In the genomic region with DNA sequence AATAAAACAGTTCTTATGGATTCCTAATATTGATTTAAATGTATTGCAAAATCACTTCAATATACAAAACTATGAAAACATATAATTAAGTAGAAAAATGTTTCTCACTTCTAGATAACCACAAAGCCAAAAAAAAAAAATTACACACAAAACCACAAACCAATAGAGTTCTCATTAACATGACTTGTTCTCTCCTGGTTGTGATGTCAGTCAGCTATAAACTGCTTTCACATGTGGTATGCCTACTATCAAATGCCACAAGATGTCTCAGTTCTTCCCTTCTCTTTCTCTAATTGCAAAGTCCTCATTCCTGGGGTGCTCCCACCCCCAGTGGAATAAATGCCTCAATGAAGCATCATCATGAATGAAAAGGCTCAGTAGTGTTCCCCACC, we compare ENCODE assay signal across 8 cellular contexts. TPM values are rescaled to one million over a fixed set of nuclear protein-coding genes. Genes with fewer than 3 reads are reported as not detected.
DNase-seq lines count a peak whose midpoint lies in the region; ATAC-seq and TF ChIP-seq lines count a peak whose summit lies in the region.

No MANE protein-coding gene starts in this region.

- H2AFZ ChIP-seq in ACC112 (ENCODE audit: low read length, unreplicated experiment), result no peak overlapping the region
- no peak overlapping the region for H2AFZ ChIP-seq in PC-9

- H3K79me2 ChIP-seq in ACC112 (ENCODE audit: control insufficient read depth, insufficient read depth, low read length, unreplicated experiment) (peaks cover 76% of the 10 kb centered on the region), PC-9 (ENCODE audit: low read depth) (peaks cover 74% of the 10 kb centered on the region)

- CTCF ChIA-PET in PC-9 (lab: Charles Lee), result no interaction called here

- intact Hi-C loops in PC-9 (cut with micrococcal nuclease; ENCODE audit: unreplicated experiment), result no loop called here

- POLR2A ChIA-PET in PC-9 (lab: Charles Lee; ENCODE audit: unreplicated experiment), result no interaction called here

- H3K4me3 ChIP-seq in ACC112 (ENCODE audit: low read depth, low read length) (no peak overlapping the region), SJSA1 (no peak overlapping the region), PC-9 (no peak overlapping the region)

- H3K27ac ChIP-seq in ACC112 (ENCODE audit: low read depth, low read length), result peak overlapping the region; percentile 54
- peak overlapping the region; percentile 72 for H3K27ac ChIP-seq in SJSA1
- no peak overlapping the region for H3K27ac ChIP-seq in substantia nigra (ENCODE audit: low read depth, low read length, poor library complexity, severe bottlenecking)
- H3K27ac ChIP-seq in PC-9, result no peak overlapping the region

- no peak for TF ChIP-seq CTCF in PC-9 (conservative IDR thresholded peaks at IDR 0.05)

- H3K9me3 ChIP-seq in SJSA1 (replicated peaks) (no peaks in the 10 kb centered on the region), PC-9 (ENCODE audit: insufficient read depth, low read depth) (no peaks in the 10 kb centered on the region; the same call in 1 of the 2 replicates)

- H3K36me3 ChIP-seq in ACC112 (ENCODE audit: insufficient read depth, low read length), result no peaks in the 10 kb centered on the region
- no peaks in the 10 kb centered on the region for H3K36me3 ChIP-seq in SJSA1
- H3K36me3 ChIP-seq in PC-9 (ENCODE audit: low read depth), result no peaks in the 10 kb centered on the region

- BruUV-seq in PC-9 (replicated peaks; lab: Mats Ljungman, UMichigan), result no TSS peak

- peaks cover 78% of the 10 kb centered on the region for H3K4me1 ChIP-seq in ACC112 (ENCODE audit: control insufficient read depth, insufficient read depth, low read length, unreplicated experiment)
- peaks cover 65% of the 10 kb centered on the region for H3K4me1 ChIP-seq in SJSA1 (replicated peaks)
- H3K4me1 ChIP-seq in PC-9 (replicated peaks; ENCODE audit: insufficient read depth), result peaks cover 18% of the 10 kb centered on the region

- peak in 1 of 2 experiments; percentile 50 for DNase-seq in SJSA1 (ENCODE audit: low read depth in 1 of 2, low spot score in 2 of 2)
- peak; percentile 86 for DNase-seq in fibroblast of peridontal ligament (ENCODE audit: extremely low read depth)
- no peak for DNase-seq in substantia nigra (lab: John Stamatoyannopoulos, UW)
- no peak for DNase-seq in cortex of kidney (lab: John Stamatoyannopoulos, UW)
- no peak for DNase-seq in PC-9

- H3K27me3 ChIP-seq in ACC112 (ENCODE audit: insufficient read depth, low read length), result no peaks in the 10 kb centered on the region
- no peaks in the 10 kb centered on the region for H3K27me3 ChIP-seq in SJSA1 (replicated peaks)
- H3K27me3 ChIP-seq in PC-9 (ENCODE audit: insufficient read depth, low read depth), result no peaks in the 10 kb centered on the region

- H4K20me1 ChIP-seq in PC-9 (ENCODE audit: insufficient read depth), result no peaks in the 10 kb centered on the region; the same call in 1 of the 2 replicates

- H3K4me2 ChIP-seq in PC-9, result no peak overlapping the region

- no peaks in the 10 kb centered on the region for H3F3A ChIP-seq in PC-9 (ENCODE audit: insufficient read depth, low read depth)

- peak; percentile 66 for ATAC-seq in GM19372 (IDR thresholded peaks at IDR 0.05; ENCODE audit: low read depth, unreplicated experiment)
- ATAC-seq in HG03045 (IDR thresholded peaks at IDR 0.05; ENCODE audit: unreplicated experiment), result no peak

- H3K9me2 ChIP-seq in PC-9 (ENCODE audit: insufficient read depth), result no peaks in the 10 kb centered on the region

RNA-seq across cellular contexts. Expression of a gene that starts 16.6 kb away (rescaled TPM):
- 79.9 and 90.7 TPM in 2 replicates for total RNA-seq in SJSA1 (2014; rRNA removed; shearing (Covaris generic))
- total RNA-seq in PC-9 (2021), result 16.8 and 25.6 TPM in 2 replicates

Comparison
In these comparisons a context has a peak if more than half of its experiments do, and no peak if none do; other contexts are left out.
1. H3K27ac ChIP-seq: peak in ACC112 (single experiment) and SJSA1 (single experiment); none in substantia nigra (single experiment) and PC-9 (single experiment).